ENCODE assay signal across 14 cellular contexts in the genomic region with DNA sequence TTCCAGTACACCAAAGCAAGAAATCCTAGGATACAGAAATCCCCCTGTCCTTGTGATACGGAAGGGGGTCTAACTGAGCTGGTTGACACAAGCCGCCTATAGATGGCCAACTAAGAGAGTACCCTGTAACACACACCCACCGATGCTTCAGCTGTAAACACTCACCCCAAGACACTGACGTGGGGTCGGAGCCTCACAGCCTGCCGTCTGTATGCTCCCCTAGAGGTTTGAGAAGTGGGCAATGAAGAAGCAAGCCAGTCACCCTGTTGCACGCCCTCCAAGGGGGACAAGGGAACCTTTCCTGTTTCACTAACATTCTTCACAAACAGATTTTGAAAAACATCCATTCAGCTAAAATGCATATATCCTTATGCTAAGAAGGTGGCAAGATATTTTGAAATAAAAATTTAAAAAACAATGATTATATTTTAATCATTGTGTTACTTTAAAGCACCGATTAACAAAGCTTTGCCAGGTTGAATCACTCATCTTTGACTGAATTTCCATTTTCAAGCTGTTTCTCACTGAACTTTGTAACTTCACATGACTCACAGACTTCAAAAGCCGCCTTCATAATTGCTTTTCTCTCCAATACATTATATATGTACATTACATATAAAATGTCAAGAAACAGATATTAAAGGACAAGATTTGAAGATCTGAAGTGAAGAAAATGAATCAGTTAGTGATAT.
A peak's percentile ranks its signal among the peaks of the same experiment; 100 is the strongest.
DNase-seq lines count a peak whose midpoint lies in the region; ATAC-seq, FAIRE-seq and TF ChIP-seq lines count a peak whose summit lies in the region.
"Had no signal": no experiment of that assay in that cellular context is flagged by ENCODE, and none has a peak within 500 bp of the region (broad histone marks: within the 10 kb centered on the region; RNA-seq: fewer than 3 reads in every experiment).

No MANE protein-coding gene starts in this region.

- no CpG with 5 or more reads among the region's 9 CpGs for WGBS in H9 (ENCODE audit: extremely low coverage, insufficient read length, low lambda C conversion rate)

- no peaks in the 10 kb centered on the region for H3K23me2 ChIP-seq in H9 (ENCODE audit: insufficient read length, low read depth, low read length, poor library complexity, severe bottlenecking)

- TF ChIP-seq CTCF in H9 (conservative IDR thresholded peaks at IDR 0.05) (no peak), astrocyte (IDR thresholded peaks at IDR 0.05; ENCODE audit: insufficient read depth, low read depth, low read length) (no peak), fibroblast of pulmonary artery (IDR thresholded peaks at IDR 0.05; ENCODE audit: low read length, missing control alignments) (no peak)

- no peaks in the 10 kb centered on the region for H3K27me3 Mint-ChIP-seq in H9 (ENCODE audit: low read depth)
- no peaks in the 10 kb centered on the region for H3K27me3 Mint-ChIP-seq in astrocyte (ENCODE audit: low read depth, unreplicated experiment)

- H2AFZ ChIP-seq in H9 (ENCODE audit: low read length) (no peak overlapping the region), astrocyte (ENCODE audit: low read depth, low read length) (peak overlapping the region; percentile 57)

- H3K27me3 ChIP-seq in H9 (ENCODE audit: insufficient read depth, low read length): no peaks in the 10 kb centered on the region
- no peaks in the 10 kb centered on the region for H3K27me3 ChIP-seq in astrocyte (ENCODE audit: insufficient read depth, low read length)
- H3K27me3 ChIP-seq in effector memory CD4-positive, alpha-beta T cell (replicated peaks; ENCODE audit: control insufficient read depth, insufficient read depth, low read length, poor library complexity, severe bottlenecking): no peaks in the 10 kb centered on the region

- H3K23ac ChIP-seq in H9 (ENCODE audit: insufficient read length, low read depth, low read length): no peak overlapping the region

- H3K4me3 ChIP-seq in astrocyte (ENCODE audit: insufficient read depth, low read depth, low read length) (peak overlapping the region; percentile 48), fibroblast of pulmonary artery (replicated peaks; ENCODE audit: low read depth, low read length) (no peak overlapping the region)
- H3K4me3 ChIP-seq in effector memory CD4-positive, alpha-beta T cell (ENCODE audit: insufficient read depth, low read depth, low read length, poor library complexity, severe bottlenecking): no peak overlapping the region

- no peak for FAIRE-seq in astrocyte (lab: Jason Lieb, UNC)

- no peak for ATAC-seq in GM18870 (IDR thresholded peaks at IDR 0.05; ENCODE audit: unreplicated experiment)
- no peak for ATAC-seq in Right ventricle myocardium inferior

- H3K27ac Mint-ChIP-seq in H9: peak overlapping the region in 2 of 3 experiments; percentile 84 to 88; a peak in 5 of 7 replicates
- H3K27ac Mint-ChIP-seq in astrocyte (ENCODE audit: unreplicated experiment): peak overlapping the region; percentile 99
- H3K27ac Mint-ChIP-seq: activated CD4-positive, alpha-beta memory T cell treated with anti-CD3 and anti-CD28 coated beads for 36 hours; T-helper 2 cell treated with Interferon-gamma antibody and Interleukin-4, amounts not matched to agents 5 μg/mL and 100 μg/mL, for 36 hours had no signal

- H4K91ac ChIP-seq in H9 (ENCODE audit: insufficient read length, low read depth, low read length): no peak overlapping the region

- no peaks in the 10 kb centered on the region for H3K36me3 ChIP-seq in astrocyte (ENCODE audit: insufficient read depth, low read length)
- no peaks in the 10 kb centered on the region for H3K36me3 ChIP-seq in effector memory CD4-positive, alpha-beta T cell (ENCODE audit: control insufficient read depth, insufficient read depth, low read length)

- no peak overlapping the region for H4K5ac ChIP-seq in H9 (ENCODE audit: insufficient read length, low read depth, low read length)

- DNase-seq in H9 (no peak), astrocyte (ENCODE audit: low read depth) (peak; percentile 58), fibroblast of pulmonary artery (ENCODE audit: low read depth) (peak; percentile 18), renal cortical epithelial cell (ENCODE audit: low read depth) (peak; percentile 69), Right ventricle myocardium inferior (ENCODE audit: missing footprints) (no peak)
- DNase-seq in stimulated activated CD4-positive, alpha-beta T cell treated with anti-CD3 and anti-CD28 coated beads, Interleukin-2, amount 100 ng/mL, for 24 hours: no peak
- DNase-seq in effector memory CD4-positive, alpha-beta T cell: no peak
- DNase-seq: activated CD4-positive, alpha-beta memory T cell treated with anti-CD3 and anti-CD28 coated beads for 36 hours; cortex of kidney; glutamatergic neuron; stimulated activated CD4-positive, alpha-beta T cell treated with anti-CD3 and anti-CD28 coated beads, Interleukin-4, amount 100 ng/mL, for 24 hours; stimulated activated naive CD4-positive, alpha-beta T cell treated with Interleukin-2 at 50 U/mL for 16 hours had no signal

- no peak overlapping the region for H3T11ph ChIP-seq in H9 (ENCODE audit: low read length)

- H3K4me1 Mint-ChIP-seq in H9: peaks cover 38 to 39% of the 10 kb centered on the region in 2 experiments
- H3K4me1 Mint-ChIP-seq in astrocyte (ENCODE audit: low read depth, unreplicated experiment): peaks cover 32% of the 10 kb centered on the region

- H4K8ac ChIP-seq in H9 (replicated peaks; ENCODE audit: insufficient read length, low read depth, low read length): no peak overlapping the region

- H3K56ac ChIP-seq in H9 (ENCODE audit: insufficient read length, low read depth, low read length): no peak overlapping the region

- H2BK5ac ChIP-seq in H9 (ENCODE audit: insufficient read length, low read length): no peak overlapping the region

- H2AK5ac ChIP-seq in H9 (ENCODE audit: insufficient read length, low read length): no peak overlapping the region

- H3K9ac ChIP-seq in H9 (ENCODE audit: extremely low read depth, insufficient read length, low read length) (no peak overlapping the region), astrocyte (ENCODE audit: low read length) (peak overlapping the region; percentile 37)

- H3K18ac ChIP-seq in H9 (ENCODE audit: insufficient read length, low read depth, low read length): no peak overlapping the region

- H3K4ac ChIP-seq in H9 (ENCODE audit: low read depth, low read length): no peak overlapping the region

- H3K4me3 Mint-ChIP-seq in H9: no peak overlapping the region
- peak overlapping the region; percentile 23 for H3K4me3 Mint-ChIP-seq in astrocyte (ENCODE audit: unreplicated experiment)
- H3K4me3 Mint-ChIP-seq: activated CD4-positive, alpha-beta memory T cell treated with anti-CD3 and anti-CD28 coated beads for 36 hours; T-helper 2 cell treated with Interferon-gamma antibody and Interleukin-4, amounts not matched to agents 5 μg/mL and 100 μg/mL, for 36 hours had no signal

- H3K79me2 ChIP-seq in H9 (ENCODE audit: insufficient read depth, low read length) (no peaks in the 10 kb centered on the region), astrocyte (ENCODE audit: insufficient read depth, low read length) (no peaks in the 10 kb centered on the region)

- H3K4me1 ChIP-seq in H9 (ENCODE audit: insufficient read depth, low read length) (no peaks in the 10 kb centered on the region; the same call in 1 of the 2 replicates), astrocyte (ENCODE audit: insufficient read depth, low read length) (peaks cover 17% of the 10 kb centered on the region)
- no peaks in the 10 kb centered on the region for H3K4me1 ChIP-seq in effector memory CD4-positive, alpha-beta T cell (ENCODE audit: control insufficient read depth, insufficient read depth, low read length, poor library complexity, severe bottlenecking)

- H3K14ac ChIP-seq in H9 (ENCODE audit: insufficient read depth, low read length): no peak overlapping the region

- no peak overlapping the region for H2BK120ac ChIP-seq in H9 (ENCODE audit: low read depth, low read length, poor library complexity, severe bottlenecking)

- no peaks in the 10 kb centered on the region for H3K9me3 Mint-ChIP-seq in H9
- no peaks in the 10 kb centered on the region for H3K9me3 Mint-ChIP-seq in astrocyte (ENCODE audit: unreplicated experiment)
- H3K9me3 Mint-ChIP-seq: activated CD4-positive, alpha-beta memory T cell treated with anti-CD3 and anti-CD28 coated beads for 36 hours; T-helper 2 cell treated with Interferon-gamma antibody and Interleukin-4, amounts not matched to agents 5 μg/mL and 100 μg/mL, for 36 hours had no signal

- H2BK12ac ChIP-seq in H9 (ENCODE audit: insufficient read length, low read depth, low read length): no peak overlapping the region

- H3K27ac ChIP-seq in H9 (ENCODE audit: insufficient read length, low read depth, low read length): no peak overlapping the region
- peak overlapping the region; percentile 69 for H3K27ac ChIP-seq in astrocyte (ENCODE audit: low read depth, low read length)
- H3K27ac ChIP-seq in effector memory CD4-positive, alpha-beta T cell (ENCODE audit: insufficient read depth, low read length, poor library complexity, severe bottlenecking): no peak overlapping the region

- H4K20me1 ChIP-seq in H9 (ENCODE audit: control insufficient read depth, insufficient read depth, insufficient read length) (no peaks in the 10 kb centered on the region), astrocyte (ENCODE audit: insufficient read depth, low read length) (no peaks in the 10 kb centered on the region)

- H3K9me3 ChIP-seq in H9 (ENCODE audit: control insufficient read depth, low read depth, low read length) (no peaks in the 10 kb centered on the region), astrocyte (ENCODE audit: insufficient read depth, low read depth, low read length) (no peaks in the 10 kb centered on the region)
- H3K9me3 ChIP-seq in effector memory CD4-positive, alpha-beta T cell (ENCODE audit: control insufficient read depth, low read length): no peaks in the 10 kb centered on the region

- H3K4me2 ChIP-seq in H9 (ENCODE audit: insufficient read depth, insufficient read length, low read length): no peak overlapping the region
- peak overlapping the region; percentile 85 for H3K4me2 ChIP-seq in astrocyte (ENCODE audit: low read length)

- intact Hi-C loops in Right ventricle myocardium inferior (cut with DNase I): no loop called here

- no peak overlapping the region for H2BK20ac ChIP-seq in H9 (ENCODE audit: low read depth, low read length, poor library complexity, severe bottlenecking)

- H3K79me1 ChIP-seq in H9 (ENCODE audit: insufficient read depth, low read depth, low read length, poor library complexity, severe bottlenecking): no peaks in the 10 kb centered on the region

- H3K36me3 Mint-ChIP-seq in H9 (ENCODE audit: insufficient read depth in 1 of 3, low read depth in 3 of 3) (no peaks in the 10 kb centered on the region), astrocyte (ENCODE audit: low read depth, unreplicated experiment) (no peaks in the 10 kb centered on the region)
- H3K36me3 Mint-ChIP-seq: activated CD4-positive, alpha-beta memory T cell treated with anti-CD3 and anti-CD28 coated beads for 36 hours had no signal

- no peak overlapping the region; the same call in 1 of the 2 replicates for H2BK15ac ChIP-seq in H9 (ENCODE audit: low read depth, low read length)

Comparison
In these comparisons a context has a peak if more than half of its experiments do, and no peak if none do; other contexts are left out.
1. DNase-seq: peak in astrocyte (single experiment), fibroblast of pulmonary artery (single experiment) and renal cortical epithelial cell (single experiment); none in H9 (single experiment), Right ventricle myocardium inferior (single experiment), stimulated activated CD4-positive, alpha-beta T cell treated with anti-CD3 and anti-CD28 coated beads, Interleukin-2, amount 100 ng/mL, for 24 hours (0 of 2) and effector memory CD4-positive, alpha-beta T cell (0 of 3).